In genomic region chr5:43190755-43191603, GRCh38 we compare ENCODE assay signal across 9 cellular contexts. TPM values are rescaled to one million over a fixed set of nuclear protein-coding genes. Genes with fewer than 3 reads are reported as not detected.
A peak's percentile ranks its signal among the peaks of the same experiment; 100 is the strongest.
DNase-seq lines count a peak whose midpoint lies in the region; ATAC-seq, FAIRE-seq and TF ChIP-seq lines count a peak whose summit lies in the region.
"Had no signal": no experiment of that assay in that cellular context is flagged by ENCODE, and none has a peak within 500 bp of the region (broad histone marks: within the 10 kb centered on the region; RNA-seq: fewer than 3 reads in every experiment).

No MANE protein-coding gene starts in this region.

- no peak for TF ChIP-seq CTCF in Panc1 (IDR thresholded peaks at IDR 0.05)
- TF ChIP-seq CTCF in esophagus muscularis mucosa (IDR thresholded peaks at IDR 0.05), result no peak
- TF ChIP-seq CTCF in psoas muscle (IDR thresholded peaks at IDR 0.05), result no peak

- no peak for TF ChIP-seq EP300 in esophagus muscularis mucosa (IDR thresholded peaks at IDR 0.05)

- in situ Hi-C loops in Panc1 (cut with HindIII; ENCODE audit: low pct_unique_long_range_greater_than_20kb, low sequenced_read_pairs), result no loop called here

- peak; percentile 8 for DNase-seq in DMS53 (lab: John Stamatoyannopoulos, UW)
- DNase-seq in DMS53 treated with DMSO at 0.1 percent for 48 hours (lab: John Stamatoyannopoulos, UW; ENCODE audit: unreplicated experiment), result no peak
- DNase-seq in Panc1 (ENCODE audit: low read depth, low spot score), result no peak
- DNase-seq in esophagus muscularis mucosa (ENCODE audit: extremely low spot score), result no peak
- no peak for DNase-seq in psoas muscle
- DNase-seq in HTR-8/SVneo (ENCODE audit: insufficient read length, low spot score), result no peak
- DNase-seq in COLO829 (ENCODE audit: low spot score), result no peak

- 34% methylated on average over 10 of the region's 10 CpGs for WGBS in esophagus muscularis mucosa
- 24 to 27% (median 25%) methylated on average over 10 of the region's 10 CpGs for WGBS in psoas muscle, 3 donors

- no TSS peak for BruUV-seq in Panc1 (replicated peaks; lab: Mats Ljungman, UMichigan)

- CTCF ChIA-PET in Panc1 (lab: Charles Lee), result no interaction called here

- no peak for TF ChIP-seq POLR2A in esophagus muscularis mucosa (IDR thresholded peaks at IDR 0.05; ENCODE audit: low read depth)

- peak overlapping the region; percentile 51 to 61; a peak in 2 of 4 replicates for H3K4me3 ChIP-seq in Panc1 (ENCODE audit: low read depth in 2 of 2, low read length in 2 of 2)
- H3K4me3 ChIP-seq in esophagus muscularis mucosa, result peak overlapping the region; percentile 63 to 72 (median 68)
- H3K4me3 ChIP-seq in psoas muscle, result peak overlapping the region; percentile 76

- H3K9me3 ChIP-seq in Panc1 (ENCODE audit: control insufficient read depth, insufficient read depth, low read depth, low read length) (no peaks in the 10 kb centered on the region), esophagus muscularis mucosa (no peaks in the 10 kb centered on the region), psoas muscle (no peaks in the 10 kb centered on the region)

- H3K27ac ChIP-seq in Panc1 (ENCODE audit: low read length) (no peak overlapping the region), esophagus muscularis mucosa (replicated peaks in 1 of 4) (peak overlapping the region in 1 of 4 donors; percentile 75), psoas muscle (no peak overlapping the region)
- H3K27ac ChIP-seq: 22Rv1 had no signal

- peaks cover 7% of the 10 kb centered on the region; the same call in 1 of the 2 replicates for H3K27me3 ChIP-seq in Panc1 (ENCODE audit: control insufficient read depth, insufficient read depth, low read length)
- no peaks in the 10 kb centered on the region for H3K27me3 ChIP-seq in esophagus muscularis mucosa
- no peaks in the 10 kb centered on the region for H3K27me3 ChIP-seq in psoas muscle (ENCODE audit: insufficient read depth in 3 of 3, low read length in 2 of 3)

- FAIRE-seq in HTR-8/SVneo (lab: Jason Lieb, UNC), result no peak

- POLR2A ChIA-PET in Panc1 (lab: Charles Lee), result interaction anchor here (0.5 kb wide), 1 partner anchor 48 kb away, joined by 3 read pairs; no protein-coding TSS in a partner anchor

- H3K36me3 ChIP-seq in Panc1 (ENCODE audit: control insufficient read depth, insufficient read depth, low read length) (no peaks in the 10 kb centered on the region), esophagus muscularis mucosa (no peaks in the 10 kb centered on the region), psoas muscle (ENCODE audit: insufficient read depth in 1 of 2, low read depth in 1 of 2) (no peaks in the 10 kb centered on the region)

- H3K4me1 ChIP-seq in Panc1 (ENCODE audit: control insufficient read depth, insufficient read depth, low read length), result peaks cover 14% of the 10 kb centered on the region
- peaks cover 11 to 36% (median 31%) of the 10 kb centered on the region in 4 donors for H3K4me1 ChIP-seq in esophagus muscularis mucosa
- H3K4me1 ChIP-seq in psoas muscle, result peaks cover 10% of the 10 kb centered on the region

- ATAC-seq in Panc1 (no peak), psoas muscle (no peak), HG03108 (IDR thresholded peaks at IDR 0.05; ENCODE audit: unreplicated experiment) (no peak)

- intact Hi-C loops in Panc1 (cut with micrococcal nuclease; ENCODE audit: unreplicated experiment), result no loop called here
- intact Hi-C loops in esophagus muscularis mucosa (cut with DNase I), result loop anchor here (10.0 kb wide), 1 partner anchor 124 kb away; the partner anchor contains the start of gene HMGCS1
- intact Hi-C loops in psoas muscle (cut with DNase I), result no loop called here

RNA-seq across cellular contexts. Expression of gene NIM1K, which starts 1.0 kb away (rescaled TPM):
- total RNA-seq in Panc1 (2021; ENCODE audit: unreplicated experiment), result 0.59 TPM
- polyA plus RNA-seq in Panc1 (2012; ENCODE audit: insufficient read length), result 0.81 TPM
- 1 to 10 TPM in 3 of 4 donors, under 1 TPM in 1; 0.42 to 2.3 (median 1.6) TPM for total RNA-seq in esophagus muscularis mucosa
- total RNA-seq in psoas muscle, result under 1 TPM in 3 of 4 donors, not detected in 1; 0.19 to 0.25 (median 0.24) TPM
- under 1 TPM; 0.10 to 0.20 (median 0.18) TPM for polyA plus RNA-seq in psoas muscle
